In genomic region chr12:6567112-6567680, GRCh38 we compare ENCODE assay signal across 9 cellular contexts. TPM values are rescaled to one million over a fixed set of nuclear protein-coding genes. Genes with fewer than 3 reads are reported as not detected.
A peak's percentile ranks its signal among the peaks of the same experiment; 100 is the strongest.
DNase-seq lines count a peak whose midpoint lies in the region; FAIRE-seq and TF ChIP-seq lines count a peak whose summit lies in the region.
"Had no signal": no experiment of that assay in that cellular context is flagged by ENCODE, and none has a peak within 500 bp of the region (broad histone marks: within the 10 kb centered on the region; RNA-seq: fewer than 3 reads in every experiment).

No MANE protein-coding gene starts in this region.

- no peak for TF ChIP-seq EP300 in suprapubic skin (IDR thresholded peaks at IDR 0.05)

- H3K27me3 Mint-ChIP-seq in T-helper 1 cell treated with Interleukin-12 subunit alpha and Interleukin-12 subunit beta and Interleukin-4 antibody, amounts not matched to agents 30 μg/mL and 1 μg/mL, for 36 hours (ENCODE audit: low read depth): no peaks in the 10 kb centered on the region

- H3K4me3 Mint-ChIP-seq in T-helper 1 cell treated with Interleukin-12 subunit alpha and Interleukin-12 subunit beta and Interleukin-4 antibody, amounts not matched to agents 30 μg/mL and 1 μg/mL, for 36 hours: peak overlapping the region; percentile 100

- H3K27me3 ChIP-seq in WERI-Rb-1 (ENCODE audit: insufficient read depth, low read depth, severe bottlenecking): no peaks in the 10 kb centered on the region
- no peaks in the 10 kb centered on the region for H3K27me3 ChIP-seq in iPS DF 6.9 (ENCODE audit: control insufficient read depth, insufficient read depth, low read length)
- no peaks in the 10 kb centered on the region for H3K27me3 ChIP-seq in suprapubic skin

- TF ChIP-seq CTCF in WERI-Rb-1 (IDR thresholded peaks at IDR 0.05; ENCODE audit: low read depth, low read length) (no peak), suprapubic skin (IDR thresholded peaks at IDR 0.05) (no peak)

- H3K4me3 ChIP-seq in WERI-Rb-1 (ENCODE audit: low read depth, low read length): peak overlapping the region; percentile 77
- peak overlapping the region; percentile 80; the same call in 1 of the 2 replicates for H3K4me3 ChIP-seq in iPS DF 6.9 (ENCODE audit: low read length)
- peak overlapping the region; percentile 76 for H3K4me3 ChIP-seq in suprapubic skin

- H3K27ac Mint-ChIP-seq in T-helper 1 cell treated with Interleukin-12 subunit alpha and Interleukin-12 subunit beta and Interleukin-4 antibody, amounts not matched to agents 30 μg/mL and 1 μg/mL, for 36 hours: peak overlapping the region; percentile 99

- no peaks in the 10 kb centered on the region for H3K9me3 Mint-ChIP-seq in T-helper 1 cell treated with Interleukin-12 subunit alpha and Interleukin-12 subunit beta and Interleukin-4 antibody, amounts not matched to agents 30 μg/mL and 1 μg/mL, for 36 hours

- H3K27ac ChIP-seq in WERI-Rb-1: peak overlapping the region; percentile 79
- no peak overlapping the region for H3K27ac ChIP-seq in iPS DF 6.9 (ENCODE audit: low read length)
- peak overlapping the region; percentile 84 for H3K27ac ChIP-seq in suprapubic skin
- no peak overlapping the region for H3K27ac ChIP-seq in substantia nigra (ENCODE audit: low read depth, low read length, poor library complexity, severe bottlenecking)

- TF ChIP-seq POLR2A in suprapubic skin (IDR thresholded peaks at IDR 0.05): no peak
- TF ChIP-seq POLR2A in H54 (IDR thresholded peaks at IDR 0.05; ENCODE audit: low read depth, low read length): no peak

- H3K36me3 ChIP-seq in WERI-Rb-1: peaks cover 75% of the 10 kb centered on the region
- H3K36me3 ChIP-seq in iPS DF 6.9 (ENCODE audit: control insufficient read depth, insufficient read depth, low read length): peaks cover 33% of the 10 kb centered on the region
- peaks cover 56% of the 10 kb centered on the region for H3K36me3 ChIP-seq in suprapubic skin

- DNase-seq in T-helper 1 cell (no peak), WERI-Rb-1 (no peak), iPS DF 6.9 (ENCODE audit: low read depth, low spot score) (no peak), suprapubic skin (ENCODE audit: low spot score in 2 of 2) (no peak), HCEC 1CT (no peak), substantia nigra (lab: John Stamatoyannopoulos, UW) (no peak), H54 (ENCODE audit: insufficient read length, low spot score) (no peak)
- DNase-seq: activated CD4-positive, alpha-beta T cell treated with anti-CD3 and anti-CD28 coated beads for 1 hour had no signal

- H3K4me1 ChIP-seq in iPS DF 6.9 (ENCODE audit: control insufficient read depth, insufficient read depth, low read length): peaks cover 1% of the 10 kb centered on the region; the same call in 1 of the 2 replicates
- peaks cover 20% of the 10 kb centered on the region for H3K4me1 ChIP-seq in suprapubic skin

- H3K36me3 Mint-ChIP-seq in T-helper 1 cell treated with Interleukin-12 subunit alpha and Interleukin-12 subunit beta and Interleukin-4 antibody, amounts not matched to agents 30 μg/mL and 1 μg/mL, for 36 hours (ENCODE audit: low read depth): peaks cover 59% of the 10 kb centered on the region

- no peak for FAIRE-seq in H54 (lab: Jason Lieb, UNC)

- peaks cover 22% of the 10 kb centered on the region for H3K4me1 Mint-ChIP-seq in T-helper 1 cell treated with Interleukin-12 subunit alpha and Interleukin-12 subunit beta and Interleukin-4 antibody, amounts not matched to agents 30 μg/mL and 1 μg/mL, for 36 hours (ENCODE audit: low read depth)

- H3K9me3 ChIP-seq in WERI-Rb-1 (ENCODE audit: severe bottlenecking): no peaks in the 10 kb centered on the region
- no peaks in the 10 kb centered on the region for H3K9me3 ChIP-seq in iPS DF 6.9 (ENCODE audit: control insufficient read depth, insufficient read depth, low read length)
- H3K9me3 ChIP-seq in suprapubic skin: no peaks in the 10 kb centered on the region

- WGBS in iPS DF 6.9 (ENCODE audit: insufficient coverage, insufficient read length): no CpG with 5 or more reads among the region's 9 CpGs
- 39% methylated on average over 9 of the region's 9 CpGs for WGBS in suprapubic skin

RNA-seq across cellular contexts. Expression of gene NOP2, which starts 0.9 kb away (rescaled TPM):
- 10 to 100 TPM; 34.6 to 62.2 (median 42.3) TPM for total RNA-seq in suprapubic skin

RNA-seq across cellular contexts. Expression of gene IFFO1, which starts 11.4 kb away (rescaled TPM):
- 1 to 10 TPM; 1.9 to 5.8 (median 4.3) TPM for total RNA-seq in suprapubic skin

RNA-seq across cellular contexts. Expression of gene GAPDH, which starts 32.9 kb away (rescaled TPM):
- 1,000 to 10,000 TPM; 1,442 to 2,828 (median 1,967) TPM for total RNA-seq in suprapubic skin

RNA-seq across cellular contexts. Expression of gene CHD4, which starts 40.0 kb away (rescaled TPM):
- total RNA-seq in suprapubic skin: 100 to 1,000 TPM; 191 to 258 (median 206) TPM

Comparison
In these comparisons a context has a peak if more than half of its experiments do, and no peak if none do; other contexts are left out.
1. H3K27ac ChIP-seq: peak in WERI-Rb-1 (single experiment) and suprapubic skin (single experiment); none in iPS DF 6.9 (single experiment) and substantia nigra (single experiment).
2. Peak in every context shown above with its lines, with median percentiles within 50 percentile points of each other: H3K4me3 ChIP-seq.